In genomic region chr1:230589951-230590350, GRCh38 we compare ENCODE assay signal across 26 cellular contexts.
"Had no signal": no experiment of that assay in that cellular context is flagged by ENCODE, and none has a peak within 500 bp of the region (broad histone marks: within the 10 kb centered on the region; RNA-seq: fewer than 3 reads in every experiment).

No MANE protein-coding gene starts in this region.

- FAIRE-seq: TTC549 had no signal

- ATAC-seq: activated CD8-positive, alpha-beta T cell treated with anti-CD3 and anti-CD28 coated beads for 36 hours; activated T-cell treated with anti-CD3 and anti-CD28 coated beads, Interleukin-2, amount 50 U/mL, for 72 hours; activated T-helper 17 cell treated with anti-CD3 and anti-CD28 coated beads, Interleukin-2, amount 50 U/mL, for 72 hours; Panc1 had no signal

- DNase-seq: activated CD4-positive, alpha-beta T cell treated with anti-CD3 and anti-CD28 coated beads, Interleukin-2, amount 10 ng/mL, durations not matched to agents 24 days and 14 days; activated CD4-positive, alpha-beta T cell treated with anti-CD3 and anti-CD28 coated beads, Interleukin-2, amount 50 U/mL, for 4 hours; activated CD8-positive, alpha-beta T cell treated with anti-CD3 and anti-CD28 coated beads for 36 hours; activated effector memory CD4-positive, alpha-beta T cell treated with anti-CD3 and anti-CD28 coated beads, Interleukin-2, amount 50 U/mL, for 16 hours; activated naive CD4-positive, alpha-beta T cell; activated naive CD4-positive, alpha-beta T cell treated with anti-CD3 and anti-CD28 coated beads, Interleukin-2, amount 50 U/mL, for 16 hours; activated naive CD8-positive, alpha-beta T cell treated with anti-CD3 and anti-CD28 coated beads for 36 hours; activated T-cell treated with anti-CD3 and anti-CD28 coated beads, Interleukin-2, amount 50 U/mL, for 1 hour; activated T-cell treated with anti-CD3 and anti-CD28 coated beads, Interleukin-2, amount 50 U/mL, for 72 hours; amniotic stem cell; aorta; MM.1S; MV-4-11; NCI-H1092; NCI-H1436 treated with DMSO at 0.1 percent for 48 hours; NCI-H187 treated with DMSO at 0.1 percent for 48 hours; NCI-H2081; NCI-H345; NCI-H524 treated with DMSO at 0.1 percent for 48 hours; NCI-H774; RPMI8226; SHP77 treated with DMSO at 0.1 percent for 48 hours; SK-N-SH had no signal
